ENCODE assay signal across 41 cellular contexts in genomic region chr5:85476617-85477016, GRCh38.
"Had no signal": no experiment of that assay in that cellular context is flagged by ENCODE, and none has a peak within 500 bp of the region (broad histone marks: within the 10 kb centered on the region; RNA-seq: fewer than 3 reads in every experiment).

No MANE protein-coding gene starts in this region.

- DNase-seq: activated effector memory CD4-positive, alpha-beta T cell treated with anti-CD3 and anti-CD28 coated beads, Interleukin-2, amount 50 U/mL, for 16 hours; activated effector memory CD4-positive, alpha-beta T cell treated with Interleukin-2 at 50 U/mL for 16 hours; activated gamma-delta T cell; activated gamma-delta T cell treated with Interleukin-2 at 50 U/mL for 16 hours; activated naive CD4-positive, alpha-beta T cell; activated naive CD4-positive, alpha-beta T cell treated with anti-CD3 and anti-CD28 coated beads for 36 hours; activated naive CD4-positive, alpha-beta T cell treated with anti-CD3 and anti-CD28 coated beads, Interleukin-2, amount 10 ng/mL, durations not matched to agents 7 days and 5 days; activated naive CD4-positive, alpha-beta T cell treated with anti-CD3 and anti-CD28 coated beads, Interleukin-2, amount 50 U/mL, for 16 hours; activated naive CD4-positive, alpha-beta T cell treated with Interleukin-2 at 50 U/mL for 16 hours; activated naive CD8-positive, alpha-beta T cell treated with anti-CD3 and anti-CD28 coated beads for 36 hours; activated naive CD8-positive, alpha-beta T cell treated with anti-CD3 and anti-CD28 coated beads, Interleukin-2, amount 10 ng/mL, durations not matched to agents 7 days and 5 days; activated naive CD8-positive, alpha-beta T cell treated with anti-CD3 and anti-CD28 coated beads, Interleukin-2, amount 50 U/mL, for 24 hours; activated T-cell treated with anti-CD3 and anti-CD28 coated beads for 4 hours; activated T-cell treated with anti-CD3 and anti-CD28 coated beads, Interleukin-2, amount 50 U/mL, for 1 hour; activated T-cell treated with anti-CD3 and anti-CD28 coated beads, Interleukin-2, amount 50 U/mL, for 24 hours; activated T-cell treated with anti-CD3 and anti-CD28 coated beads, Interleukin-2, amount 50 U/mL, for 4 hours; activated T-cell treated with anti-CD3 and anti-CD28 coated beads, Interleukin-2, amount 50 U/mL, for 48 hours; activated T-cell treated with anti-CD3 and anti-CD28 coated beads, Interleukin-2, amount 50 U/mL, for 72 hours; adrenal gland; amniotic stem cell; amygdala; anterior cingulate cortex; aorta; body of pancreas; brain microvascular endothelial cell; caudate nucleus; central memory CD4-positive, alpha-beta T cell; cerebellar nuclear complex had no signal

- H3K36me3 ChIP-seq: adrenal gland, ascending aorta, brain microvascular endothelial cell, breast epithelium, cardiac muscle cell had no signal

- H3K9me3 ChIP-seq: adrenal gland, ascending aorta, body of pancreas, breast epithelium had no signal

- H3K27me3 ChIP-seq: adrenal gland, ascending aorta, body of pancreas, brain microvascular endothelial cell, breast epithelium, cardiac muscle cell had no signal

- ATAC-seq: activated naive CD4-positive, alpha-beta T cell treated with anti-CD3 and anti-CD28 coated beads, Interleukin-2, amount 50 U/mL, for 72 hours; activated naive CD8-positive, alpha-beta T cell treated with anti-CD3 and anti-CD28 coated beads, Interleukin-2, amount 50 U/mL, for 24 hours; activated T-cell treated with anti-CD3 and anti-CD28 coated beads, Interleukin-2, amount 50 U/mL, for 4 hours; activated T-cell treated with anti-CD3 and anti-CD28 coated beads, Interleukin-2, amount 50 U/mL, for 72 hours; activated T-helper 17 cell treated with anti-CD3 and anti-CD28 coated beads, Interleukin-2, amount 50 U/mL, for 72 hours; body of pancreas had no signal

- H3K36me3 Mint-ChIP-seq: activated naive CD4-positive, alpha-beta T cell treated with anti-CD3 and anti-CD28 coated beads, Interleukin-2, amount 10 ng/mL, durations not matched to agents 7 days and 5 days; activated naive CD4-positive, alpha-beta T cell treated with anti-CD3 and anti-CD28 coated beads, Interleukin-2, amount 50 U/mL, for 24 hours; activated naive CD4-positive, alpha-beta T cell treated with anti-CD3 and anti-CD28 coated beads, Interleukin-2, amount 50 U/mL, for 72 hours; activated naive CD8-positive, alpha-beta T cell; activated naive CD8-positive, alpha-beta T cell treated with anti-CD3 and anti-CD28 coated beads for 36 hours; activated naive CD8-positive, alpha-beta T cell treated with anti-CD3 and anti-CD28 coated beads, Interleukin-2, amount 10 ng/mL, durations not matched to agents 7 days and 5 days; brain had no signal

- FAIRE-seq: astrocyte, bronchial epithelial cell had no signal

- H3K4me1 Mint-ChIP-seq: activated naive CD4-positive, alpha-beta T cell treated with anti-CD3 and anti-CD28 coated beads, Interleukin-2, amount 10 ng/mL, durations not matched to agents 7 days and 5 days; activated naive CD4-positive, alpha-beta T cell treated with anti-CD3 and anti-CD28 coated beads, Interleukin-2, amount 50 U/mL, for 24 hours; activated naive CD8-positive, alpha-beta T cell treated with anti-CD3 and anti-CD28 coated beads for 36 hours; activated naive CD8-positive, alpha-beta T cell treated with anti-CD3 and anti-CD28 coated beads, Interleukin-2, amount 10 ng/mL, durations not matched to agents 7 days and 5 days; activated naive CD8-positive, alpha-beta T cell treated with anti-CD3 and anti-CD28 coated beads, Interleukin-2, amount 50 U/mL, for 24 hours; activated T-helper 17 cell treated with anti-CD3 and anti-CD28 coated beads, Interleukin-2, amount 50 U/mL, for 72 hours; brain; central memory CD8-positive, alpha-beta T cell had no signal

- H3K9me3 Mint-ChIP-seq: activated naive CD8-positive, alpha-beta T cell treated with anti-CD3 and anti-CD28 coated beads, Interleukin-2, amount 10 ng/mL, durations not matched to agents 7 days and 5 days; activated naive CD8-positive, alpha-beta T cell treated with anti-CD3 and anti-CD28 coated beads, Interleukin-2, amount 50 U/mL, for 24 hours had no signal

- H3K4me3 ChIP-seq: adrenal gland, ascending aorta, body of pancreas, breast epithelium, cardiac muscle cell had no signal

- H3K27ac ChIP-seq: adrenal gland, ascending aorta, body of pancreas, brain microvascular endothelial cell, breast epithelium, cardiac muscle cell had no signal

- H3K27me3 Mint-ChIP-seq: activated naive CD4-positive, alpha-beta T cell treated with anti-CD3 and anti-CD28 coated beads, Interleukin-2, amount 10 ng/mL, durations not matched to agents 7 days and 5 days; activated naive CD4-positive, alpha-beta T cell treated with anti-CD3 and anti-CD28 coated beads, Interleukin-2, amount 50 U/mL, for 24 hours; activated naive CD8-positive, alpha-beta T cell; activated naive CD8-positive, alpha-beta T cell treated with anti-CD3 and anti-CD28 coated beads for 36 hours; activated naive CD8-positive, alpha-beta T cell treated with anti-CD3 and anti-CD28 coated beads, Interleukin-2, amount 10 ng/mL, durations not matched to agents 7 days and 5 days; activated naive CD8-positive, alpha-beta T cell treated with anti-CD3 and anti-CD28 coated beads, Interleukin-2, amount 50 U/mL, for 24 hours; activated T-cell treated with anti-CD3 and anti-CD28 coated beads, Interleukin-2, amount 50 U/mL, for 24 hours; activated T-helper 17 cell treated with anti-CD3 and anti-CD28 coated beads, Interleukin-2, amount 50 U/mL, for 72 hours; central memory CD8-positive, alpha-beta T cell had no signal

- H3K4me1 ChIP-seq: adrenal gland, ascending aorta, body of pancreas, breast epithelium had no signal

- H3K27ac Mint-ChIP-seq: activated naive CD4-positive, alpha-beta T cell treated with anti-CD3 and anti-CD28 coated beads for 36 hours; activated naive CD4-positive, alpha-beta T cell treated with anti-CD3 and anti-CD28 coated beads, Interleukin-2, amount 10 ng/mL, durations not matched to agents 7 days and 5 days; activated naive CD4-positive, alpha-beta T cell treated with anti-CD3 and anti-CD28 coated beads, Interleukin-2, amount 50 U/mL, for 24 hours; activated naive CD4-positive, alpha-beta T cell treated with anti-CD3 and anti-CD28 coated beads, Interleukin-2, amount 50 U/mL, for 72 hours; activated naive CD8-positive, alpha-beta T cell; activated naive CD8-positive, alpha-beta T cell treated with anti-CD3 and anti-CD28 coated beads for 36 hours; activated naive CD8-positive, alpha-beta T cell treated with anti-CD3 and anti-CD28 coated beads, Interleukin-2, amount 10 ng/mL, durations not matched to agents 7 days and 5 days; activated naive CD8-positive, alpha-beta T cell treated with anti-CD3 and anti-CD28 coated beads, Interleukin-2, amount 50 U/mL, for 24 hours; activated T-cell treated with anti-CD3 and anti-CD28 coated beads, Interleukin-2, amount 50 U/mL, for 24 hours; activated T-cell treated with anti-CD3 and anti-CD28 coated beads, Interleukin-2, amount 50 U/mL, for 72 hours; activated T-helper 1 cell treated with anti-CD3 and anti-CD28 coated beads, Interleukin-12 subunit alpha, Interleukin-12 subunit beta, Interleukin-2, Interleukin-4 antibody, amounts not matched to agents 30 ng/mL and 10 ng/mL and 1 ng/mL, durations not matched to agents 14 hours and 24 hours and 36 hours; activated T-helper 17 cell treated with anti-CD3 and anti-CD28 coated beads, Interleukin-2, amount 50 U/mL, for 72 hours; activated T-helper 2 cell treated with anti-CD3 and anti-CD28 coated beads, Interferon-gamma antibody, Interleukin-2, Interleukin-4, amounts not matched to agents 10 μg/mL and 5 μg/mL and 100 μg/mL, durations not matched to agents 14 hours and 24 hours and 36 hours; brain had no signal

- H3K4me3 Mint-ChIP-seq: activated naive CD4-positive, alpha-beta T cell treated with anti-CD3 and anti-CD28 coated beads for 36 hours; activated naive CD4-positive, alpha-beta T cell treated with anti-CD3 and anti-CD28 coated beads, Interleukin-2, amount 10 ng/mL, durations not matched to agents 7 days and 5 days; activated naive CD4-positive, alpha-beta T cell treated with anti-CD3 and anti-CD28 coated beads, Interleukin-2, amount 50 U/mL, for 24 hours; activated naive CD8-positive, alpha-beta T cell; activated naive CD8-positive, alpha-beta T cell treated with anti-CD3 and anti-CD28 coated beads for 36 hours; activated naive CD8-positive, alpha-beta T cell treated with anti-CD3 and anti-CD28 coated beads, Interleukin-2, amount 10 ng/mL, durations not matched to agents 7 days and 5 days; activated naive CD8-positive, alpha-beta T cell treated with anti-CD3 and anti-CD28 coated beads, Interleukin-2, amount 50 U/mL, for 24 hours; activated T-cell treated with anti-CD3 and anti-CD28 coated beads, Interleukin-2, amount 50 U/mL, for 24 hours; activated T-cell treated with anti-CD3 and anti-CD28 coated beads, Interleukin-2, amount 50 U/mL, for 4 hours; activated T-cell treated with anti-CD3 and anti-CD28 coated beads, Interleukin-2, amount 50 U/mL, for 72 hours; activated T-helper 1 cell treated with anti-CD3 and anti-CD28 coated beads, Interleukin-12 subunit alpha, Interleukin-12 subunit beta, Interleukin-2, Interleukin-4 antibody, amounts not matched to agents 30 ng/mL and 10 ng/mL and 1 ng/mL, durations not matched to agents 14 hours and 24 hours and 36 hours; activated T-helper 17 cell treated with anti-CD3 and anti-CD28 coated beads, Interleukin-2, amount 50 U/mL, for 72 hours; brain; central memory CD8-positive, alpha-beta T cell had no signal
